10 cellular contexts compared by ENCODE assay signal in the genomic region with DNA sequence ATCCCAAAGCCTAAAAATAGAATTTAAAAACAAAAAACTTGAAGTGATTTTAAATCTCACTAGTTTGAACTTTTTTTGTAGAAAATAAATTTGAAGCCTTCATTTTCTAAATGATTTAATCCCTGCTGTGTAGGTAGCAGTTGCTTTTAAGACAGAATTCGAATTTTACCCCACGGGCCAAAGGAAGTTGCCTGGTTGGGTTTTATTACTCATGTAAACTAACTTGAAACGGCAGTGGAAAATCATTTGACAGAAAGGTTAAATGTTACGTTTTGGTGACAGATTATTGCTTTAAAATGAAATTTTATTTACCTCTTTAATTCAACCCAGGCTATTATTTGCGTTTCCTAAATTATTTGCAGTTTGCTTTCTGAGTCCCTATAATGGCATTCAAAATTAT. TPM values are rescaled to one million over a fixed set of nuclear protein-coding genes. Genes with fewer than 3 reads are reported as not detected.
DNase-seq lines count a peak whose midpoint lies in the region; ATAC-seq and TF ChIP-seq lines count a peak whose summit lies in the region.
"Had no signal": no experiment of that assay in that cellular context is flagged by ENCODE, and none has a peak within 500 bp of the region (broad histone marks: within the 10 kb centered on the region; RNA-seq: fewer than 3 reads in every experiment).

No MANE protein-coding gene starts in this region.

- no peak for ATAC-seq in memory B cell (ENCODE audit: low read depth)

- H3K36me3 ChIP-seq in adipocyte (ENCODE audit: control insufficient read depth, insufficient read depth, low read length, severe bottlenecking), result no peaks in the 10 kb centered on the region
- H3K36me3 ChIP-seq in transverse colon, result no peaks in the 10 kb centered on the region

- H3K27ac Mint-ChIP-seq in activated naive CD4-positive, alpha-beta T cell treated with anti-CD3 and anti-CD28 coated beads, Interleukin-2, amount 50 U/mL, for 24 hours, result peak overlapping the region; percentile 98
- peak overlapping the region; percentile 100 for H3K27ac Mint-ChIP-seq in memory B cell

- intact Hi-C loops in transverse colon (cut with DNase I; ENCODE audit: low total_unique reads), result loop anchor here (10.0 kb wide), 1 partner anchor 1908 kb away; no protein-coding TSS in a partner anchor

- peaks cover 27% of the 10 kb centered on the region for H3K4me1 ChIP-seq in adipocyte (ENCODE audit: control insufficient read depth, insufficient read depth, low read length)
- peaks cover 7 to 53% (median 21%) of the 10 kb centered on the region in 4 donors for H3K4me1 ChIP-seq in transverse colon

- WGBS in transverse colon (ENCODE audit: low coverage in 1 of 2), 2 donors, result 23 to 36% methylated on average over 5 of the region's 5 CpGs

- H3K4me3 ChIP-seq in adipocyte (ENCODE audit: low read length), result peak overlapping the region; percentile 94
- H3K4me3 ChIP-seq in transverse colon, result peak overlapping the region in 1 of 4 donors; percentile 73

- H3K27me3 ChIP-seq in adipocyte (replicated peaks; ENCODE audit: control insufficient read depth, insufficient read depth, low read length), result no peaks in the 10 kb centered on the region
- H3K27me3 ChIP-seq in transverse colon, result no peaks in the 10 kb centered on the region

- TF ChIP-seq CTCF in transverse colon (IDR thresholded peaks at IDR 0.05), result no peak

- no peak for DNase-seq in activated naive CD4-positive, alpha-beta T cell treated with anti-CD3 and anti-CD28 coated beads, Interleukin-2, amount 50 U/mL, for 16 hours
- DNase-seq in adipocyte (ENCODE audit: low read depth) (no peak), memory B cell (ENCODE audit: low spot score in 2 of 2) (no peak), transverse colon (no peak), midbrain (lab: John Stamatoyannopoulos, UW) (no peak), HEK293T (ENCODE audit: extremely low spot score) (no peak)
- DNase-seq in NK-92 treated with Interleukin-12 subunit alpha and Interleukin-12 subunit beta, amount 100 ng/mL, for 24 hours (lab: John Stamatoyannopoulos, UW), result no peak
- DNase-seq: NCI-H1436; stimulated activated CD4-positive, alpha-beta T cell treated with anti-CD3 and anti-CD28 coated beads, Interleukin-2, amount 100 ng/mL, for 24 hours had no signal

- TF ChIP-seq POLR2A in transverse colon (IDR thresholded peaks at IDR 0.05), result no peak

- peak overlapping the region; percentile 85 to 89 (median 86) for H3K27ac ChIP-seq in transverse colon

- H3K9me3 ChIP-seq in adipocyte (ENCODE audit: control insufficient read depth, low read length), result no peaks in the 10 kb centered on the region
- H3K9me3 ChIP-seq in transverse colon, result no peaks in the 10 kb centered on the region

- CTCF ChIA-PET in HEK293T (lab: Yijun Ruan, JAX), result no interaction called here

- H3K4me1 Mint-ChIP-seq in activated naive CD4-positive, alpha-beta T cell treated with anti-CD3 and anti-CD28 coated beads, Interleukin-2, amount 50 U/mL, for 24 hours, result peaks cover 79% of the 10 kb centered on the region
- H3K4me1 Mint-ChIP-seq in memory B cell, result peaks cover 70% of the 10 kb centered on the region

- TF ChIP-seq EP300 in transverse colon (IDR thresholded peaks at IDR 0.05; ENCODE audit: low read depth), result no peak

- POLR2A ChIA-PET in HEK293T (lab: Yijun Ruan, JAX), result no interaction called here

- H3K27me3 Mint-ChIP-seq in activated naive CD4-positive, alpha-beta T cell treated with anti-CD3 and anti-CD28 coated beads, Interleukin-2, amount 50 U/mL, for 24 hours, result no peaks in the 10 kb centered on the region
- no peaks in the 10 kb centered on the region for H3K27me3 Mint-ChIP-seq in memory B cell

- H3K9ac ChIP-seq in adipocyte (ENCODE audit: low read length), result no peak overlapping the region

- in situ Hi-C loops in transverse colon (cut with MboI; ENCODE audit: low pct_ligation_motif_present in 1 of 4, low pct_unique_long_range_greater_than_20kb in 1 of 4, low sequenced_read_pairs in 3 of 4), result no loop called here

- peaks cover 4% of the 10 kb centered on the region for H3K36me3 Mint-ChIP-seq in activated naive CD4-positive, alpha-beta T cell treated with anti-CD3 and anti-CD28 coated beads, Interleukin-2, amount 50 U/mL, for 24 hours
- H3K36me3 Mint-ChIP-seq in memory B cell, result peaks cover 4% of the 10 kb centered on the region

- no peaks in the 10 kb centered on the region for H3K9me3 Mint-ChIP-seq in activated naive CD4-positive, alpha-beta T cell treated with anti-CD3 and anti-CD28 coated beads, Interleukin-2, amount 50 U/mL, for 24 hours
- H3K9me3 Mint-ChIP-seq in memory B cell, result no peaks in the 10 kb centered on the region

- H3K4me3 Mint-ChIP-seq in activated naive CD4-positive, alpha-beta T cell treated with anti-CD3 and anti-CD28 coated beads, Interleukin-2, amount 50 U/mL, for 24 hours, result peak overlapping the region; percentile 97
- H3K4me3 Mint-ChIP-seq in memory B cell, result peak overlapping the region; percentile 99

TF ChIP-seq in HEK293T, 16 proteins besides CTCF, POLR2A, EP300 and RAD21:
- TF ChIP-seq FOXK2 (IDR thresholded peaks at IDR 0.05), result no peak
- no peak for TF ChIP-seq CTBP1 (IDR thresholded peaks at IDR 0.05; ENCODE audit: borderline replicate concordance)
- no peak for TF ChIP-seq NFRKB (IDR thresholded peaks at IDR 0.05)
- no peak for TF ChIP-seq FOXM1 (IDR thresholded peaks at IDR 0.05; ENCODE audit: borderline replicate concordance)
- TF ChIP-seq HDGF (IDR thresholded peaks at IDR 0.05; ENCODE audit: borderline replicate concordance), result no peak
- TF ChIP-seq FOXA1 (IDR thresholded peaks at IDR 0.05), result no peak
- TF ChIP-seq SP1 (IDR thresholded peaks at IDR 0.05), result no peak
- TF ChIP-seq ELF4 (IDR thresholded peaks at IDR 0.05), result no peak
TF ChIP-seq in HEK293T: peak in this region for 0.

RNA-seq across cellular contexts. Expression of gene MAPRE2, which starts 2.0 kb away (rescaled TPM):
- total RNA-seq in transverse colon, result 100 to 1,000 TPM in 1 of 4 donors, 10 to 100 TPM in 3; 23.1 to 102 (median 48.5) TPM
